In genomic region chr3:192918275-192918588, GRCh38 we compare ENCODE assay signal across 9 cellular contexts. TPM values are rescaled to one million over a fixed set of nuclear protein-coding genes. Genes with fewer than 3 reads are reported as not detected.
A peak's percentile ranks its signal among the peaks of the same experiment; 100 is the strongest.
DNase-seq lines count a peak whose midpoint lies in the region; ATAC-seq and TF ChIP-seq lines count a peak whose summit lies in the region.
"Had no signal": no experiment of that assay in that cellular context is flagged by ENCODE, and none has a peak within 500 bp of the region (broad histone marks: within the 10 kb centered on the region; RNA-seq: fewer than 3 reads in every experiment).

No MANE protein-coding gene starts in this region.

- no peak for TF ChIP-seq EP300 in suprapubic skin (IDR thresholded peaks at IDR 0.05)

- 2% methylated on average over 13 of the region's 13 CpGs for WGBS in suprapubic skin

- H3K27ac ChIP-seq in angular gyrus (ENCODE audit: low read depth, low read length) (peak overlapping the region; percentile 88), suprapubic skin (peak overlapping the region; percentile 94)
- H3K27ac ChIP-seq: BLaER1 treated with 17β-estradiol and CSF1 and Interleukin-3, amounts not matched to agents 10 nM and 100 nM had no signal

- H3K4me3 Mint-ChIP-seq in activated CD4-positive, alpha-beta T cell treated with anti-CD3 and anti-CD28 coated beads, Interleukin-2, amount 10 ng/mL, durations not matched to agents 24 days and 14 days = peak overlapping the region; percentile 96

- H3K9me3 ChIP-seq in suprapubic skin = no peaks in the 10 kb centered on the region

- H3K27ac Mint-ChIP-seq in activated CD4-positive, alpha-beta T cell treated with anti-CD3 and anti-CD28 coated beads, Interleukin-2, amount 10 ng/mL, durations not matched to agents 24 days and 14 days = peak overlapping the region; percentile 92

- no peaks in the 10 kb centered on the region for H3K27me3 ChIP-seq in kidney epithelial cell (ENCODE audit: control insufficient read depth, insufficient read depth, low read length)
- no peaks in the 10 kb centered on the region for H3K27me3 ChIP-seq in suprapubic skin
- H3K27me3 ChIP-seq: BLaER1 treated with 17β-estradiol and CSF1 and Interleukin-3, amounts not matched to agents 10 nM and 100 nM had no signal

- no peak for TF ChIP-seq POLR2A in suprapubic skin (IDR thresholded peaks at IDR 0.05)

- no peaks in the 10 kb centered on the region for H3K36me3 ChIP-seq in kidney epithelial cell (ENCODE audit: control insufficient read depth, insufficient read depth, low read length)
- H3K36me3 ChIP-seq in suprapubic skin = no peaks in the 10 kb centered on the region
- H3K36me3 ChIP-seq: BLaER1 treated with 17β-estradiol and CSF1 and Interleukin-3, amounts not matched to agents 10 nM and 100 nM had no signal

- intact Hi-C loops in activated CD4-positive, alpha-beta T cell treated with anti-CD3 and anti-CD28 coated beads, Interleukin-2, amount 10 ng/mL, durations not matched to agents 24 days and 14 days (cut with micrococcal nuclease) = loop anchor here (1.0 to 2.0 kb wide), 4 partner anchors 16 to 123 kb away; no protein-coding TSS in a partner anchor

- H3K9me3 Mint-ChIP-seq in activated CD4-positive, alpha-beta T cell treated with anti-CD3 and anti-CD28 coated beads, Interleukin-2, amount 10 ng/mL, durations not matched to agents 24 days and 14 days = no peaks in the 10 kb centered on the region

- H3K27me3 Mint-ChIP-seq in activated CD4-positive, alpha-beta T cell treated with anti-CD3 and anti-CD28 coated beads, Interleukin-2, amount 10 ng/mL, durations not matched to agents 24 days and 14 days = peaks cover 50% of the 10 kb centered on the region

- TF ChIP-seq CTCF in kidney epithelial cell (IDR thresholded peaks at IDR 0.05; ENCODE audit: insufficient read depth, low read length, poor library complexity, severe bottlenecking) (no peak), suprapubic skin (IDR thresholded peaks at IDR 0.05) (no peak)

- H3K4me1 ChIP-seq in suprapubic skin = peaks cover 18% of the 10 kb centered on the region

- H3K4me3 ChIP-seq in kidney epithelial cell (ENCODE audit: low read depth, low read length) (peak overlapping the region; percentile 90), suprapubic skin (peak overlapping the region; percentile 88)
- H3K4me3 ChIP-seq: BLaER1 treated with 17β-estradiol and CSF1 and Interleukin-3, amounts not matched to agents 10 nM and 100 nM had no signal

- peaks cover 44% of the 10 kb centered on the region for H3K4me1 Mint-ChIP-seq in activated CD4-positive, alpha-beta T cell treated with anti-CD3 and anti-CD28 coated beads, Interleukin-2, amount 10 ng/mL, durations not matched to agents 24 days and 14 days

- no peak for ATAC-seq in GM21576 (IDR thresholded peaks at IDR 0.05; ENCODE audit: unreplicated experiment)

- DNase-seq in activated CD4-positive, alpha-beta T cell treated with anti-CD3 and anti-CD28 coated beads, Interleukin-2, amount 10 ng/mL, durations not matched to agents 24 days and 14 days = no peak
- no peak for DNase-seq in activated CD4-positive, alpha-beta T cell treated with anti-CD3 and anti-CD28 coated beads for 4 hours
- DNase-seq in kidney epithelial cell (ENCODE audit: low read depth) (no peak), suprapubic skin (ENCODE audit: low spot score in 2 of 2) (peak in 1 of 2 donors; percentile 64), MV-4-11 (lab: John Stamatoyannopoulos, UW) (no peak), EL (no peak)

- H3K36me3 Mint-ChIP-seq in activated CD4-positive, alpha-beta T cell treated with anti-CD3 and anti-CD28 coated beads, Interleukin-2, amount 10 ng/mL, durations not matched to agents 24 days and 14 days (ENCODE audit: low read depth) = peaks cover 3% of the 10 kb centered on the region

RNA-seq across cellular contexts. Expression of gene MB21D2, which starts 0.6 kb away (rescaled TPM):
- 8.6 and 9.4 TPM in 2 replicates for total RNA-seq in activated CD4-positive, alpha-beta T cell treated with anti-CD3 and anti-CD28 coated beads, Interleukin-2, amount 10 ng/mL, durations not matched to agents 24 days and 14 days
- total RNA-seq in kidney epithelial cell (16.6 and 18.9 TPM in 2 replicates), suprapubic skin (10 to 100 TPM in 3 of 4 donors, 1 to 10 TPM in 1; 9.2 to 12.2 (median 10.7) TPM)
